ENCODE assay signal across 12 cellular contexts in the genomic region with DNA sequence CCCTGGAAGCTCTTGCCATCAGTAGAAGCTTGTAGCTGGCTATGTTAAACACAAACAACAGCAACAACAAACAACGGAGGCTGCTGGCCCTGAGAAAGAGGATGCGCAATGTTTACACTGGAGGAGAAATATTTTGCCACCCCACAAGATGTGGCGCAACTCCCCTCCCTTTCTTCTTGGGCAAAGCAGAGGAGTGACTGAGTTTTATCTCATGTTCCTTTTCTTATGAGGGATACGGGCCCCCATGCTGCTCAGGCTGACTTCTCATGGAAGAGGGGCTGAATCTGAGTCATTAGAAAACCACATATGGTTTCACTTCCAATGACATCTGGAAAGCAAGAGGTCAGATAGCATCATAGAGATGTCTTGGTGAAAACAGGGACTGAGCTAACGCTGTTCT.
A peak's percentile ranks its signal among the peaks of the same experiment; 100 is the strongest.
DNase-seq lines count a peak whose midpoint lies in the region; ATAC-seq and TF ChIP-seq lines count a peak whose summit lies in the region.
"Had no signal": no experiment of that assay in that cellular context is flagged by ENCODE, and none has a peak within 500 bp of the region (broad histone marks: within the 10 kb centered on the region; RNA-seq: fewer than 3 reads in every experiment).

No MANE protein-coding gene starts in this region.

- peaks cover 29% of the 10 kb centered on the region for H3K27me3 Mint-ChIP-seq in stimulated activated memory B cell treated with anti-CD40 and anti-IgM and Interleukin-4, amounts not matched to agents 10 μg/mL and 1 μg/mL and 100 μg/mL, for 72 hours

- no peak overlapping the region for H3K4me3 Mint-ChIP-seq in stimulated activated memory B cell treated with anti-CD40 and anti-IgM and Interleukin-4, amounts not matched to agents 10 μg/mL and 1 μg/mL and 100 μg/mL, for 72 hours
- H3K4me3 Mint-ChIP-seq: natural killer cell; T-helper 1 cell treated with Interleukin-12 subunit alpha and Interleukin-12 subunit beta and Interleukin-4 antibody, amounts not matched to agents 30 μg/mL and 1 μg/mL, for 36 hours had no signal

- H3K4me3 ChIP-seq in fibroblast of the aortic adventitia (ENCODE audit: low read depth, low read length): no peak overlapping the region
- H3K4me3 ChIP-seq: adrenal gland had no signal

- TF ChIP-seq CTCF in fibroblast of the aortic adventitia (IDR thresholded peaks at IDR 0.05; ENCODE audit: insufficient read depth, low read length): no peak

- peaks cover 6% of the 10 kb centered on the region for H3K4me1 Mint-ChIP-seq in stimulated activated memory B cell treated with anti-CD40 and anti-IgM and Interleukin-4, amounts not matched to agents 10 μg/mL and 1 μg/mL and 100 μg/mL, for 72 hours
- H3K4me1 Mint-ChIP-seq: natural killer cell had no signal

- H3K9me3 Mint-ChIP-seq in stimulated activated memory B cell treated with anti-CD40 and anti-IgM and Interleukin-4, amounts not matched to agents 10 μg/mL and 1 μg/mL and 100 μg/mL, for 72 hours: no peaks in the 10 kb centered on the region
- H3K9me3 Mint-ChIP-seq: natural killer cell; T-helper 1 cell treated with Interleukin-12 subunit alpha and Interleukin-12 subunit beta and Interleukin-4 antibody, amounts not matched to agents 30 μg/mL and 1 μg/mL, for 36 hours had no signal

- H3K27ac Mint-ChIP-seq in stimulated activated memory B cell treated with anti-CD40 and anti-IgM and Interleukin-4, amounts not matched to agents 10 μg/mL and 1 μg/mL and 100 μg/mL, for 72 hours: no peak overlapping the region
- H3K27ac Mint-ChIP-seq: natural killer cell; T-helper 1 cell treated with Interleukin-12 subunit alpha and Interleukin-12 subunit beta and Interleukin-4 antibody, amounts not matched to agents 30 μg/mL and 1 μg/mL, for 36 hours had no signal

- no peaks in the 10 kb centered on the region for H3K36me3 Mint-ChIP-seq in stimulated activated memory B cell treated with anti-CD40 and anti-IgM and Interleukin-4, amounts not matched to agents 10 μg/mL and 1 μg/mL and 100 μg/mL, for 72 hours
- H3K36me3 Mint-ChIP-seq: natural killer cell had no signal

- peak; percentile 60 for ATAC-seq in stimulated activated memory B cell treated with anti-CD40 and anti-IgM and Interleukin-4, amounts not matched to agents 10 μg/mL and 1 μg/mL and 100 μg/mL, for 72 hours
- ATAC-seq in HG03439 (IDR thresholded peaks at IDR 0.05; ENCODE audit: unreplicated experiment): no peak
- ATAC-seq: natural killer cell had no signal

- DNase-seq in LHCN-M2 (ENCODE audit: low read depth) (peak; percentile 18), SKM-1 (lab: John Stamatoyannopoulos, UW; ENCODE audit: unreplicated experiment) (peak; percentile 7), fibroblast of the aortic adventitia (ENCODE audit: low read depth) (peak; percentile 30), germinal center (ENCODE audit: low spot score) (no peak)
- no peak for DNase-seq in stimulated activated naive CD4-positive, alpha-beta T cell (lab: John Stamatoyannopoulos, UW)
- DNase-seq: adrenal gland, natural killer cell, NCI-H1048, NCI-H526 had no signal

Comparison
In these comparisons a context has a peak if more than half of its experiments do, and no peak if none do; other contexts are left out.
1. DNase-seq: peak in LHCN-M2 (single experiment), SKM-1 (single experiment) and fibroblast of the aortic adventitia (single experiment); none in germinal center (single experiment) and stimulated activated naive CD4-positive, alpha-beta T cell (0 of 6).